ENCODE assay signal across 9 cellular contexts in the genomic region with DNA sequence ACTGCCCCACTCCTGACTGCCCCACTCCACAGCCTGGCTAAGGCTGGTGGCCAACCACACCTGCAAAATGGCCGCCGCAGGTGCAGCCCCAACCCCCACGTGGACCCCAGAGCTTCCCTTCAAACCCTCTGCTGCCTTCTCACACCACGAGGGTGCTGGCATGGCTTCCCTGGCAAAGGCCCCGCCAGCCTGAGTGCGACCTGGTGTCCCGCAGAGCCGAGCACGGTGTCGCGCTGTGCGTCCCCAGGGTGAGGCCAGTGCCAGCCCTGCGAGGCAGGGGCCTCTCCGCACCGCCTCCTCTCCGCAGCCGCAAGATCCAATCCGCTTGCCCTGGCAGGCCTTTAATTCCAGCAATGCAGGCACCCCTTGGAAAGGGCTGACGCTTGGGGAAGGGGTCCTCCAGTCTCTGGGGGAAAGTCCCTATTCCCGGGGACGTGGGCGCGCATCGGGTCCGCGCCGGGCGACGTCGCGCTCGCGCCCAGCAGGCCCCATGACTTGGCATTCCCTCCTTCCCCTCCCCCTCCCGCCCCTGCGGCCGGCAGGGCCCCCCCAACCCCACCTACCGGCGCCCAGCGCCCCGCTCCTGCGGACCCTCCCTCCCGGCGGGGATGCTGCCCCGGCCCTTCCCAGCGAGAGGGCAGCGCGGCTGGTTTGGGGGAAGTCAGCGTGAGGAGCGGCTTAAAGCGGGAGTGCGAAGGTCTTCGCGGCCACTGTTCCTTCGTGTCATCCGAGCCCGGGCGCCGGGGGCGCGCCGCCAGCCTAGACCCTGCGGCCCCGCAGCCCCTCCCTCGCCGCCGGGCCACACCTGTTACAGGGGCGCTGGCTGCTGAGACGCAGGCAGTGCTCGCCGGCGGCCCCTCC. TPM values are rescaled to one million over a fixed set of nuclear protein-coding genes. Genes with fewer than 3 reads are reported as not detected.
DNase-seq lines count a peak whose midpoint lies in the region; ATAC-seq and TF ChIP-seq lines count a peak whose summit lies in the region.
"Had no signal": no experiment of that assay in that cellular context is flagged by ENCODE, and none has a peak within 500 bp of the region (broad histone marks: within the 10 kb centered on the region; RNA-seq: fewer than 3 reads in every experiment).

No MANE protein-coding gene starts in this region.

- peak overlapping the region; percentile 79 for H3K4me2 ChIP-seq in mesendoderm (ENCODE audit: low read length)
- no peak overlapping the region for H3K4me2 ChIP-seq in PC-3 (ENCODE audit: low read length)

- TF ChIP-seq POLR2A in upper lobe of left lung (IDR thresholded peaks at IDR 0.05), result no peak

- no TSS peak for BruUV-seq in PC-3 (replicated peaks; lab: Mats Ljungman, UMichigan)

- no peaks in the 10 kb centered on the region for H3K36me3 Mint-ChIP-seq in activated naive CD8-positive, alpha-beta T cell
- H3K36me3 Mint-ChIP-seq in activated naive CD8-positive, alpha-beta T cell treated with anti-CD3 and anti-CD28 coated beads, Interleukin-2, amount 50 U/mL, for 24 hours (ENCODE audit: low read depth), result peaks cover 2% of the 10 kb centered on the region
- H3K36me3 Mint-ChIP-seq in brain, result peaks cover 32% of the 10 kb centered on the region
- H3K36me3 Mint-ChIP-seq in CD14-positive monocyte, result peaks cover 0 to 1% of the 10 kb centered on the region in 2 donors

- H3K79me2 ChIP-seq in mesendoderm (ENCODE audit: control insufficient read depth, insufficient read depth, low read length), result peaks cover 52% of the 10 kb centered on the region
- no peaks in the 10 kb centered on the region for H3K79me2 ChIP-seq in PC-3 (ENCODE audit: low read length)

- H3K9me3 ChIP-seq in upper lobe of left lung (peaks cover 0 to 7% (median 3%) of the 10 kb centered on the region in 4 donors), PC-3 (ENCODE audit: low read length) (no peaks in the 10 kb centered on the region)

- H2BK5ac ChIP-seq in mesendoderm (ENCODE audit: low read length), result no peak overlapping the region

- H3K27ac ChIP-seq in mesendoderm (ENCODE audit: low read depth, low read length) (no peak overlapping the region), upper lobe of left lung (no peak overlapping the region), PC-3 (ENCODE audit: low read length) (no peak overlapping the region)
- H3K27ac ChIP-seq: SJSA1 had no signal

- H3K27me3 Mint-ChIP-seq in activated naive CD8-positive, alpha-beta T cell, result peaks cover 28% of the 10 kb centered on the region
- H3K27me3 Mint-ChIP-seq in activated naive CD8-positive, alpha-beta T cell treated with anti-CD3 and anti-CD28 coated beads, Interleukin-2, amount 50 U/mL, for 24 hours, result peaks cover 46% of the 10 kb centered on the region
- peaks cover 8% of the 10 kb centered on the region for H3K27me3 Mint-ChIP-seq in brain
- peaks cover 50 to 77% (median 61%) of the 10 kb centered on the region in 3 donors for H3K27me3 Mint-ChIP-seq in CD14-positive monocyte (ENCODE audit: low read depth in 3 of 3)

- H3K4me1 Mint-ChIP-seq in activated naive CD8-positive, alpha-beta T cell (ENCODE audit: low read depth), result peaks cover 9% of the 10 kb centered on the region
- peaks cover 11% of the 10 kb centered on the region for H3K4me1 Mint-ChIP-seq in activated naive CD8-positive, alpha-beta T cell treated with anti-CD3 and anti-CD28 coated beads, Interleukin-2, amount 50 U/mL, for 24 hours
- H3K4me1 Mint-ChIP-seq in brain (peaks cover 51% of the 10 kb centered on the region), CD14-positive monocyte (no peaks in the 10 kb centered on the region)

- H3K23ac ChIP-seq in mesendoderm (ENCODE audit: low read length), result no peak overlapping the region

- DNase-seq in activated naive CD8-positive, alpha-beta T cell treated with anti-CD3 and anti-CD28 coated beads, Interleukin-2, amount 50 U/mL, for 24 hours, result no peak
- DNase-seq in mesendoderm, result peak; percentile 55
- DNase-seq in upper lobe of left lung, result peak in 1 of 2 donors; percentile 78
- no peak for DNase-seq in PC-3
- DNase-seq in CD14-positive monocyte (ENCODE audit: low spot score), result no peak

- no peak overlapping the region for H2AFZ ChIP-seq in PC-3 (ENCODE audit: low read length)

- POLR2A ChIA-PET in PC-3 (lab: Charles Lee; ENCODE audit: unreplicated experiment), result no interaction called here

- no peak for TF ChIP-seq CTCF in brain (conservative IDR thresholded peaks at IDR 0.05)
- no peak for TF ChIP-seq CTCF in upper lobe of left lung (IDR thresholded peaks at IDR 0.05)
- no peak for TF ChIP-seq CTCF in PC-3 (conservative IDR thresholded peaks at IDR 0.05; ENCODE audit: low read depth, low read length)
- TF ChIP-seq CTCF in CD14-positive monocyte (IDR thresholded peaks at IDR 0.05), result no peak

- ATAC-seq in activated naive CD8-positive, alpha-beta T cell treated with anti-CD3 and anti-CD28 coated beads, Interleukin-2, amount 50 U/mL, for 24 hours, result no peak
- ATAC-seq in upper lobe of left lung (ENCODE audit: low FRiP score in 2 of 2), result no peak
- no peak for ATAC-seq in HG03159 (IDR thresholded peaks at IDR 0.05; ENCODE audit: unreplicated experiment)
- ATAC-seq in PC-3, result no peak

- H3K9ac ChIP-seq in mesendoderm (ENCODE audit: low read length) (peak overlapping the region; percentile 84), PC-3 (ENCODE audit: low read length) (no peak overlapping the region)

- H2BK15ac ChIP-seq in mesendoderm (replicated peaks; ENCODE audit: low read depth), result no peak overlapping the region

- H2BK120ac ChIP-seq in mesendoderm (ENCODE audit: low read depth, low read length), result no peak overlapping the region

- CTCF ChIA-PET in PC-3 (lab: Charles Lee), result no interaction called here

- H3K36me3 ChIP-seq in mesendoderm (ENCODE audit: control insufficient read depth, insufficient read depth, low read length) (peaks cover 2% of the 10 kb centered on the region), upper lobe of left lung (no peaks in the 10 kb centered on the region), PC-3 (ENCODE audit: low read depth, low read length) (no peaks in the 10 kb centered on the region)
- H3K36me3 ChIP-seq: SJSA1 had no signal

- no peak overlapping the region for H2AK5ac ChIP-seq in mesendoderm (ENCODE audit: low read length)

- H3K4me3 Mint-ChIP-seq in activated naive CD8-positive, alpha-beta T cell, result peak overlapping the region; percentile 59
- no peak overlapping the region for H3K4me3 Mint-ChIP-seq in activated naive CD8-positive, alpha-beta T cell treated with anti-CD3 and anti-CD28 coated beads, Interleukin-2, amount 50 U/mL, for 24 hours
- H3K4me3 Mint-ChIP-seq in brain, result peak overlapping the region; percentile 84 to 89 (median 88)
- peak overlapping the region in 1 of 2 donors; percentile 76 for H3K4me3 Mint-ChIP-seq in CD14-positive monocyte

- intact Hi-C loops in PC-3 (cut with micrococcal nuclease) (no loop called here), CD14-positive monocyte (cut with micrococcal nuclease) (no loop called here)

- H3K4me3 ChIP-seq in mesendoderm (ENCODE audit: low read length) (peak overlapping the region; percentile 42), upper lobe of left lung (peak overlapping the region in 3 of 4 donors; percentile 6 to 35 (median 22)), PC-3 (ENCODE audit: low read length) (no peak overlapping the region)
- H3K4me3 ChIP-seq: SJSA1 had no signal

- peaks cover 1% of the 10 kb centered on the region for H3K9me3 Mint-ChIP-seq in activated naive CD8-positive, alpha-beta T cell (ENCODE audit: low read depth)
- no peaks in the 10 kb centered on the region for H3K9me3 Mint-ChIP-seq in activated naive CD8-positive, alpha-beta T cell treated with anti-CD3 and anti-CD28 coated beads, Interleukin-2, amount 50 U/mL, for 24 hours
- peaks cover 12 to 33% (median 19%) of the 10 kb centered on the region in 5 experiments for H3K9me3 Mint-ChIP-seq in brain
- peaks cover 12 to 29% (median 15%) of the 10 kb centered on the region in 7 donors for H3K9me3 Mint-ChIP-seq in CD14-positive monocyte

- no peak overlapping the region for H4K5ac ChIP-seq in mesendoderm (ENCODE audit: low read length)

- no peak overlapping the region for H4K8ac ChIP-seq in mesendoderm (ENCODE audit: low read depth, low read length)

- H4K20me1 ChIP-seq in PC-3 (ENCODE audit: low read length), result no peaks in the 10 kb centered on the region

- no peaks in the 10 kb centered on the region for H3K27me3 ChIP-seq in mesendoderm (ENCODE audit: insufficient read depth, low read length, poor library complexity)
- H3K27me3 ChIP-seq in upper lobe of left lung, result peaks cover 0 to 37% (median 26%) of the 10 kb centered on the region in 4 donors
- H3K27me3 ChIP-seq in PC-3 (ENCODE audit: low read length), result peaks cover 37% of the 10 kb centered on the region

- peak overlapping the region; percentile 39 for H3K4ac ChIP-seq in mesendoderm (ENCODE audit: low read depth, low read length)

- peak overlapping the region; percentile 19 for H3K18ac ChIP-seq in mesendoderm (ENCODE audit: low read length)

- no peak overlapping the region for H3K27ac Mint-ChIP-seq in activated naive CD8-positive, alpha-beta T cell
- H3K27ac Mint-ChIP-seq in activated naive CD8-positive, alpha-beta T cell treated with anti-CD3 and anti-CD28 coated beads, Interleukin-2, amount 50 U/mL, for 24 hours, result no peak overlapping the region
- H3K27ac Mint-ChIP-seq in brain, result peak overlapping the region in 3 of 5 experiments; percentile 85 to 95 (median 95)
- H3K27ac Mint-ChIP-seq in CD14-positive monocyte, result peak overlapping the region in 1 of 7 donors; percentile 57

- peak overlapping the region; percentile 79 for H3K56ac ChIP-seq in mesendoderm (ENCODE audit: low read length)

- no peaks in the 10 kb centered on the region for H3K4me1 ChIP-seq in mesendoderm (ENCODE audit: control insufficient read depth, low read depth, low read length)
- H3K4me1 ChIP-seq in upper lobe of left lung, result peaks cover 22 to 29% (median 25%) of the 10 kb centered on the region in 4 donors
- no peaks in the 10 kb centered on the region for H3K4me1 ChIP-seq in PC-3 (ENCODE audit: insufficient read depth, low read length)
- H3K4me1 ChIP-seq: SJSA1 had no signal

- no peaks in the 10 kb centered on the region for H3F3A ChIP-seq in PC-3 (ENCODE audit: low read length, unreplicated experiment)

- TF ChIP-seq EP300 in upper lobe of left lung (IDR thresholded peaks at IDR 0.05), result no peak

- H3K9me2 ChIP-seq in PC-3 (replicated peaks; ENCODE audit: low read length), result no peaks in the 10 kb centered on the region

- WGBS in mesendoderm (ENCODE audit: extremely low coverage, insufficient coverage, low lambda C conversion rate), result no CpG with 5 or more reads among the region's 71 CpGs
- 15% methylated on average over 21 of the region's 71 CpGs; no CpG with 5 or more reads in 1 of the 2 donors for WGBS in upper lobe of left lung, 2 donors

- H3K79me1 ChIP-seq in mesendoderm (ENCODE audit: low read length), result peaks cover 12% of the 10 kb centered on the region

RNA-seq across cellular contexts. Expression of a gene that starts 1.2 kb away (rescaled TPM):
- 574 TPM for polyA plus RNA-seq in brain (ENCODE audit: insufficient read depth, low read depth, low replicate concordance)
- polyA plus RNA-seq in mesendoderm (2013, experiment 1 of 2), result 74.8 TPM
- 73.5 TPM for polyA plus RNA-seq in mesendoderm (2013, experiment 2 of 2)
- 1 to 10 TPM in 1 of 6 donors, under 1 TPM in 3, not detected in 2; 0.15 to 1.2 (median 0.35) TPM for total RNA-seq in upper lobe of left lung
- total RNA-seq in PC-3 (2014; rRNA removed), result 0.40 TPM in 1 of 2 replicates, not detected in the other
- polyA plus RNA-seq in CD14-positive monocyte, result not detected
- total RNA-seq: SJSA1 had no signal

RNA-seq across cellular contexts. Expression of a gene that starts 49.9 kb away (rescaled TPM):
- polyA plus RNA-seq in brain (ENCODE audit: insufficient read depth, low read depth, low replicate concordance) (1.1 TPM), CD14-positive monocyte (not detected)
- polyA plus RNA-seq in mesendoderm (2013, experiment 1 of 2), result not detected
- not detected for polyA plus RNA-seq in mesendoderm (2013, experiment 2 of 2)
- total RNA-seq in upper lobe of left lung (under 1 TPM in 3 of 6 donors, not detected in 3; 0.30 to 0.46 (median 0.44) TPM), PC-3 (2014; rRNA removed) (not detected in 2 replicates)

Comparison
In these comparisons a context has a peak if more than half of its experiments do, and no peak if none do; other contexts are left out.
1. H3K27ac Mint-ChIP-seq: peak in brain (3 of 5); none in activated naive CD8-positive, alpha-beta T cell (single experiment) and activated naive CD8-positive, alpha-beta T cell treated with anti-CD3 and anti-CD28 coated beads, Interleukin-2, amount 50 U/mL, for 24 hours (single experiment).